8 cellular contexts compared by ENCODE assay signal in the genomic region with DNA sequence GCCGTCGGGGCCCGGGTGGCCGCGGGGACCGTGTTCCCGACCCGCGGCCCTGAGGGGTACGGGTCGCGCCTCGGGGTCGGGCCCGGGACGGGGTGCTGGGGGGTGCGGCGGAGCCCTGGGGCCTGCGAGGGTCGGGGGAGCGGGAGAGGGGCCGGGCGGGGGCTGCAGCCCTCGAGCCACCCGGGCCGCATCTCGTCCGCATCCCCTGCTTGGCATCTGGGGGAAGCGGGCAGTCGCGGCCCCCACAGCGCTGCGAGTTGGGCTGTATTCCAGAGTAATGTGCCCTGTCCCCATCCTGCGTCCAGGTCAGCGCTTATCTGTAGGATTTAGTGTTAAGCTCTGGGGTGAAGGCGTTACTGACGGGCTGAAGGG. TPM values are rescaled to one million over a fixed set of nuclear protein-coding genes. Genes with fewer than 3 reads are reported as not detected.
DNase-seq lines count a peak whose midpoint lies in the region; TF ChIP-seq lines count a peak whose summit lies in the region.

No MANE protein-coding gene starts in this region.

- H3K4me3 ChIP-seq in KMS-11 (IDR thresholded peaks at IDR 0.05; ENCODE audit: insufficient read depth, low read depth, low read length): no peak overlapping the region
- peak overlapping the region; percentile 67 for H3K4me3 ChIP-seq in effector memory CD4-positive, alpha-beta T cell (ENCODE audit: insufficient read depth, low read depth, low read length, poor library complexity, severe bottlenecking)

- H3K79me2 ChIP-seq in KMS-11 (ENCODE audit: insufficient read depth, low read depth): peaks cover 19% of the 10 kb centered on the region

- no peak for DNase-seq in effector memory CD4-positive, alpha-beta T cell
- DNase-seq in neural crest cell (ENCODE audit: low read depth, low spot score) (no peak), globus pallidus (ENCODE audit: low spot score) (no peak), COLO829 (ENCODE audit: low spot score) (no peak)
- no peak for DNase-seq in effector CD4-positive, alpha-beta T cell
- DNase-seq in stimulated activated naive CD4-positive, alpha-beta T cell treated with Interleukin-2 at 50 U/mL for 16 hours (lab: John Stamatoyannopoulos, UW): no peak

- no peak for TF ChIP-seq CTCF in KMS-11 (conservative IDR thresholded peaks at IDR 0.05; ENCODE audit: low read depth, low read length)
- no peak for TF ChIP-seq CTCF in neural crest cell (conservative IDR thresholded peaks at IDR 0.05)

- H3K36me3 Mint-ChIP-seq in neural crest cell (ENCODE audit: low read depth): peaks cover 1% of the 10 kb centered on the region

- H3K27me3 Mint-ChIP-seq in neural crest cell (ENCODE audit: low read depth): no peaks in the 10 kb centered on the region

- peak overlapping the region; percentile 24 for H3K27ac Mint-ChIP-seq in neural crest cell (ENCODE audit: unreplicated experiment)

- H3K9ac ChIP-seq in ES-I3 (ENCODE audit: low read depth, low read length) (peak overlapping the region; percentile 95), KMS-11 (peak overlapping the region; percentile 59; the same call in 1 of the 2 replicates)

- no peaks in the 10 kb centered on the region for H4K20me1 ChIP-seq in KMS-11 (ENCODE audit: insufficient read depth)

- H3K4me1 Mint-ChIP-seq in neural crest cell: peaks cover 18% of the 10 kb centered on the region

- H3K36me3 ChIP-seq in ES-I3 (ENCODE audit: insufficient read depth, low read length) (peaks cover 7% of the 10 kb centered on the region; the same call in 1 of the 2 replicates), KMS-11 (ENCODE audit: insufficient read depth) (peaks cover 4% of the 10 kb centered on the region; the same call in 1 of the 2 replicates)
- peaks cover 21% of the 10 kb centered on the region for H3K36me3 ChIP-seq in effector memory CD4-positive, alpha-beta T cell (ENCODE audit: control insufficient read depth, insufficient read depth, low read length)

- peak overlapping the region; percentile 82 for H3K4me2 ChIP-seq in KMS-11

- H3K27ac ChIP-seq in KMS-11: 0 out of 2 replicates have a peak overlapping the region, but pooled peaks have one; percentile 36
- peak overlapping the region; percentile 73 for H3K27ac ChIP-seq in effector memory CD4-positive, alpha-beta T cell (ENCODE audit: insufficient read depth, low read length, poor library complexity, severe bottlenecking)

- H3K9me3 ChIP-seq in ES-I3 (ENCODE audit: control insufficient read depth, insufficient read depth, low read length): no peaks in the 10 kb centered on the region
- H3K9me3 ChIP-seq in effector memory CD4-positive, alpha-beta T cell (ENCODE audit: control insufficient read depth, low read length): no peaks in the 10 kb centered on the region

- peaks cover 6% of the 10 kb centered on the region; the same call in 1 of the 2 replicates for H3K4me1 ChIP-seq in ES-I3 (ENCODE audit: insufficient read depth, low read length)
- peaks cover 17% of the 10 kb centered on the region for H3K4me1 ChIP-seq in KMS-11 (ENCODE audit: low read depth, poor library complexity, severe bottlenecking)
- H3K4me1 ChIP-seq in effector memory CD4-positive, alpha-beta T cell (ENCODE audit: control insufficient read depth, insufficient read depth, low read length, poor library complexity, severe bottlenecking): peaks cover 15% of the 10 kb centered on the region

- H3K27me3 ChIP-seq in KMS-11 (ENCODE audit: insufficient read depth, low read depth): no peaks in the 10 kb centered on the region
- no peaks in the 10 kb centered on the region for H3K27me3 ChIP-seq in effector memory CD4-positive, alpha-beta T cell (replicated peaks; ENCODE audit: control insufficient read depth, insufficient read depth, low read length, poor library complexity, severe bottlenecking)

- no peak overlapping the region for H2AFZ ChIP-seq in KMS-11 (ENCODE audit: low read depth)

- no peaks in the 10 kb centered on the region for H3K9me3 Mint-ChIP-seq in neural crest cell

- peak overlapping the region; percentile 92 for H3K4me3 Mint-ChIP-seq in neural crest cell

RNA-seq across cellular contexts. Expression of gene RER1, which starts 0.4 kb away (rescaled TPM):
- total RNA-seq in neural crest cell: 108 and 111 TPM in 2 replicates

RNA-seq across cellular contexts. Expression of gene MORN1, which starts 0.7 kb away (rescaled TPM):
- 23.7 and 24.4 TPM in 2 replicates for total RNA-seq in neural crest cell

RNA-seq across cellular contexts. Expression of gene PEX10, which starts 20.3 kb away (rescaled TPM):
- total RNA-seq in neural crest cell: 31.2 and 31.9 TPM in 2 replicates
